In genomic region chr6:161200610-161201201, GRCh38 we compare ENCODE assay signal across 11 cellular contexts.
DNase-seq lines count a peak whose midpoint lies in the region; ATAC-seq and TF ChIP-seq lines count a peak whose summit lies in the region.
"Had no signal": no experiment of that assay in that cellular context is flagged by ENCODE, and none has a peak within 500 bp of the region (broad histone marks: within the 10 kb centered on the region; RNA-seq: fewer than 3 reads in every experiment).

No MANE protein-coding gene starts in this region.

- no peaks in the 10 kb centered on the region for H3K27me3 ChIP-seq in osteoblast (ENCODE audit: insufficient read depth, low read length)

- H3K36me3 ChIP-seq in osteoblast (ENCODE audit: insufficient read depth, low read length) = no peaks in the 10 kb centered on the region

- H2AFZ ChIP-seq in osteoblast (ENCODE audit: low read length) = no peak overlapping the region

- no peaks in the 10 kb centered on the region for H3K27me3 Mint-ChIP-seq in activated CD8-positive, alpha-beta T cell treated with anti-CD3 and anti-CD28 coated beads, Interleukin-2, amount 10 ng/mL, durations not matched to agents 7 days and 5 days (ENCODE audit: low read depth)
- H3K27me3 Mint-ChIP-seq: activated naive CD8-positive, alpha-beta T cell treated with anti-CD3 and anti-CD28 coated beads, Interleukin-2, amount 10 ng/mL, durations not matched to agents 7 days and 5 days had no signal

- DNase-seq in NCI-H2171 treated with DMSO at 0.1 percent for 48 hours (lab: John Stamatoyannopoulos, UW) (peak; percentile 63), choroid plexus epithelial cell (ENCODE audit: low read depth) (no peak), osteoblast (ENCODE audit: insufficient read length, low spot score, missing footprints) (no peak), NCI-H128 (lab: John Stamatoyannopoulos, UW; ENCODE audit: unreplicated experiment) (no peak)
- no peak for DNase-seq in activated CD8-positive, alpha-beta T cell treated with anti-CD3 and anti-CD28 coated beads, Interleukin-2, amount 10 ng/mL, durations not matched to agents 7 days and 5 days
- DNase-seq: activated naive CD8-positive, alpha-beta T cell treated with anti-CD3 and anti-CD28 coated beads, Interleukin-2, amount 10 ng/mL, durations not matched to agents 7 days and 5 days; COR-L47; islet precursor cell; Right ventricle myocardium superior had no signal

- no peaks in the 10 kb centered on the region for H3K4me1 Mint-ChIP-seq in activated CD8-positive, alpha-beta T cell treated with anti-CD3 and anti-CD28 coated beads, Interleukin-2, amount 10 ng/mL, durations not matched to agents 7 days and 5 days (ENCODE audit: low read depth)
- H3K4me1 Mint-ChIP-seq: activated naive CD8-positive, alpha-beta T cell treated with anti-CD3 and anti-CD28 coated beads, Interleukin-2, amount 10 ng/mL, durations not matched to agents 7 days and 5 days had no signal

- no peak overlapping the region for H3K4me3 Mint-ChIP-seq in activated CD8-positive, alpha-beta T cell treated with anti-CD3 and anti-CD28 coated beads, Interleukin-2, amount 10 ng/mL, durations not matched to agents 7 days and 5 days
- H3K4me3 Mint-ChIP-seq: activated naive CD8-positive, alpha-beta T cell treated with anti-CD3 and anti-CD28 coated beads, Interleukin-2, amount 10 ng/mL, durations not matched to agents 7 days and 5 days had no signal

- H3K9me3 ChIP-seq in osteoblast (ENCODE audit: low read depth, low read length) = no peaks in the 10 kb centered on the region

- peaks cover 4% of the 10 kb centered on the region for H3K79me2 ChIP-seq in osteoblast (ENCODE audit: insufficient read depth, low read length)

- H3K27ac Mint-ChIP-seq in activated CD8-positive, alpha-beta T cell treated with anti-CD3 and anti-CD28 coated beads, Interleukin-2, amount 10 ng/mL, durations not matched to agents 7 days and 5 days = no peak overlapping the region
- H3K27ac Mint-ChIP-seq: activated naive CD8-positive, alpha-beta T cell treated with anti-CD3 and anti-CD28 coated beads, Interleukin-2, amount 10 ng/mL, durations not matched to agents 7 days and 5 days had no signal

- H4K20me1 ChIP-seq in osteoblast (ENCODE audit: insufficient read depth, low read length) = no peaks in the 10 kb centered on the region

- no peak overlapping the region for H3K4me2 ChIP-seq in osteoblast (ENCODE audit: insufficient read depth, low read length)

- no peaks in the 10 kb centered on the region for H3K9me3 Mint-ChIP-seq in activated CD8-positive, alpha-beta T cell treated with anti-CD3 and anti-CD28 coated beads, Interleukin-2, amount 10 ng/mL, durations not matched to agents 7 days and 5 days (ENCODE audit: insufficient read depth)

- POLR2A ChIA-PET in activated CD8-positive, alpha-beta T cell treated with anti-CD3 and anti-CD28 coated beads, Interleukin-2, amount 10 ng/mL, durations not matched to agents 7 days and 5 days (lab: Charles Lee) = no interaction called here

- no peak overlapping the region for H3K27ac ChIP-seq in osteoblast (ENCODE audit: low read depth, low read length)

- no peak for ATAC-seq in GM18498 (IDR thresholded peaks at IDR 0.05; ENCODE audit: unreplicated experiment)
- ATAC-seq in activated CD8-positive, alpha-beta T cell treated with anti-CD3 and anti-CD28 coated beads, Interleukin-2, amount 10 ng/mL, durations not matched to agents 7 days and 5 days = no peak

- CTCF ChIA-PET in activated CD8-positive, alpha-beta T cell treated with anti-CD3 and anti-CD28 coated beads, Interleukin-2, amount 10 ng/mL, durations not matched to agents 7 days and 5 days (lab: Charles Lee) = no interaction called here

- peaks cover 6% of the 10 kb centered on the region for H3K4me1 ChIP-seq in osteoblast (ENCODE audit: insufficient read depth, low read length)

- TF ChIP-seq CTCF in GM12873 (IDR thresholded peaks at IDR 0.05; ENCODE audit: insufficient read depth, low read depth, low read length, missing control alignments) = peak; percentile 11
- peak; percentile 38 for TF ChIP-seq CTCF in choroid plexus epithelial cell (conservative IDR thresholded peaks at IDR 0.05; ENCODE audit: low read depth, low read length)
- TF ChIP-seq CTCF in osteoblast (IDR thresholded peaks at IDR 0.05; ENCODE audit: extremely low read depth, low read depth, low read length) = peak; percentile 33

- no peaks in the 10 kb centered on the region for H3K36me3 Mint-ChIP-seq in activated CD8-positive, alpha-beta T cell treated with anti-CD3 and anti-CD28 coated beads, Interleukin-2, amount 10 ng/mL, durations not matched to agents 7 days and 5 days (ENCODE audit: low read depth)
- H3K36me3 Mint-ChIP-seq: activated naive CD8-positive, alpha-beta T cell treated with anti-CD3 and anti-CD28 coated beads, Interleukin-2, amount 10 ng/mL, durations not matched to agents 7 days and 5 days had no signal

- no peak overlapping the region for H3K4me3 ChIP-seq in choroid plexus epithelial cell (ENCODE audit: low read depth, low read length)
- H3K4me3 ChIP-seq in osteoblast (ENCODE audit: insufficient read depth, low read length) = no peak overlapping the region
